In genomic region chr5:54517512-54518145, GRCh38 we compare ENCODE assay signal across 8 cellular contexts. TPM values are rescaled to one million over a fixed set of nuclear protein-coding genes. Genes with fewer than 3 reads are reported as not detected.
DNase-seq lines count a peak whose midpoint lies in the region; ATAC-seq and TF ChIP-seq lines count a peak whose summit lies in the region.

Gene SNX18, plus strand, starts transcription at chr5:54517759. Its CDS starts 194 bp downstream, at chr5:54517953.

- peak; percentile 86 for TF ChIP-seq CTCF in HFF-Myc (IDR thresholded peaks at IDR 0.05; ENCODE audit: low read depth, low read length, missing control alignments)
- peak; percentile 99 for TF ChIP-seq CTCF in osteocyte (IDR thresholded peaks at IDR 0.05)
- peak; percentile 94 for TF ChIP-seq CTCF in thoracic aorta (IDR thresholded peaks at IDR 0.05)

- ATAC-seq in SK-N-SH treated with all-trans-retinoic acid at 6 μM for 48 hours: peak; percentile 89
- peak; percentile 66 for ATAC-seq in thoracic aorta (ENCODE audit: insufficient number of reproducible peaks, low FRiP score, low read depth)

- H3K27ac ChIP-seq in thoracic aorta: peak within 1 kb of the TSS; percentile 94 to 95

- peaks cover 0 to 6% of the 10 kb centered on the region in 2 donors for H3K4me1 ChIP-seq in thoracic aorta (ENCODE audit: control insufficient read depth in 1 of 2, low read depth in 2 of 2)

- H3K9me3 Mint-ChIP-seq in activated naive CD4-positive, alpha-beta T cell treated with anti-CD3 and anti-CD28 coated beads, Interleukin-2, amount 50 U/mL, for 24 hours: no peaks in the 10 kb centered on the region
- H3K9me3 Mint-ChIP-seq in osteocyte (ENCODE audit: unreplicated experiment): no peaks in the 10 kb centered on the region

- no peaks in the 10 kb centered on the region for H3K9me3 ChIP-seq in thoracic aorta

- peaks cover 42% of the 10 kb centered on the region for H3K4me1 Mint-ChIP-seq in activated naive CD4-positive, alpha-beta T cell treated with anti-CD3 and anti-CD28 coated beads, Interleukin-2, amount 50 U/mL, for 24 hours
- peaks cover 63% of the 10 kb centered on the region for H3K4me1 Mint-ChIP-seq in osteocyte (ENCODE audit: unreplicated experiment)

- DNase-seq in HFF-Myc (ENCODE audit: extremely low read depth, low read depth): peak; percentile 60
- DNase-seq in MV-4-11 (lab: John Stamatoyannopoulos, UW): peak; percentile 81
- DNase-seq in glomerular visceral epithelial cell (ENCODE audit: extremely low spot score): peak; percentile 95
- peak; percentile 97 for DNase-seq in osteocyte (ENCODE audit: extremely low spot score, unreplicated experiment)
- no peak for DNase-seq in thoracic aorta (ENCODE audit: low spot score)

- no peaks in the 10 kb centered on the region for H3K27me3 ChIP-seq in thoracic aorta (replicated peaks; ENCODE audit: insufficient read depth)

- no peaks in the 10 kb centered on the region for H3K36me3 Mint-ChIP-seq in activated naive CD4-positive, alpha-beta T cell treated with anti-CD3 and anti-CD28 coated beads, Interleukin-2, amount 50 U/mL, for 24 hours
- peaks cover 4% of the 10 kb centered on the region for H3K36me3 Mint-ChIP-seq in osteocyte (ENCODE audit: unreplicated experiment)

- H3K4me3 Mint-ChIP-seq in activated naive CD4-positive, alpha-beta T cell treated with anti-CD3 and anti-CD28 coated beads, Interleukin-2, amount 50 U/mL, for 24 hours: peak within 1 kb of the TSS; percentile 97
- H3K4me3 Mint-ChIP-seq in osteocyte (ENCODE audit: unreplicated experiment): peak within 1 kb of the TSS; percentile 84

- no peaks in the 10 kb centered on the region for H3K36me3 ChIP-seq in thoracic aorta

- H3K27me3 Mint-ChIP-seq in activated naive CD4-positive, alpha-beta T cell treated with anti-CD3 and anti-CD28 coated beads, Interleukin-2, amount 50 U/mL, for 24 hours: no peaks in the 10 kb centered on the region
- H3K27me3 Mint-ChIP-seq in osteocyte (ENCODE audit: unreplicated experiment): no peaks in the 10 kb centered on the region

- H3K27ac Mint-ChIP-seq in activated naive CD4-positive, alpha-beta T cell treated with anti-CD3 and anti-CD28 coated beads, Interleukin-2, amount 50 U/mL, for 24 hours: peak within 1 kb of the TSS; percentile 17
- no peak within 1 kb of the TSS for H3K27ac Mint-ChIP-seq in osteocyte (ENCODE audit: unreplicated experiment)

- H3K4me3 ChIP-seq in GM08714 (ENCODE audit: low read length) (peak within 1 kb of the TSS; percentile 86), HFF-Myc (replicated peaks; ENCODE audit: low read depth, low read length) (peak within 1 kb of the TSS; percentile 59), thoracic aorta (peak within 1 kb of the TSS; percentile 91)

TF ChIP-seq in SK-N-SH treated with all-trans-retinoic acid at 6 μM for 48 hours, 23 proteins besides CTCF, POLR2A, EP300 and RAD21:
- TF ChIP-seq CSRNP3 (CRISPR knock-in tag; IDR thresholded peaks at IDR 0.05): no peak
- TF ChIP-seq ARNTL (CRISPR knock-in tag; IDR thresholded peaks at IDR 0.05; ENCODE audit: borderline replicate concordance, low read depth): no peak
- no peak for TF ChIP-seq ESRRG (CRISPR knock-in tag; IDR thresholded peaks at IDR 0.05)
- TF ChIP-seq OSR1 (CRISPR knock-in tag; IDR thresholded peaks at IDR 0.05): no peak
- no peak for TF ChIP-seq TCF4 (CRISPR knock-in tag; IDR thresholded peaks at IDR 0.05; ENCODE audit: borderline replicate concordance)
- no peak for TF ChIP-seq RARB (CRISPR knock-in tag; IDR thresholded peaks at IDR 0.05)
- no peak for TF ChIP-seq ZFP3 (CRISPR knock-in tag; IDR thresholded peaks at IDR 0.05)
- no peak for TF ChIP-seq SNAI2 (CRISPR knock-in tag; IDR thresholded peaks at IDR 0.05)

RNA-seq across cellular contexts. Expression of gene SNX18, which starts in this region (rescaled TPM):
- total RNA-seq in osteocyte (27.3 and 28.8 TPM in 2 replicates), thoracic aorta (100 to 1,000 TPM; 174 to 269 TPM)
